ENCODE assay signal across 8 cellular contexts in the genomic region with DNA sequence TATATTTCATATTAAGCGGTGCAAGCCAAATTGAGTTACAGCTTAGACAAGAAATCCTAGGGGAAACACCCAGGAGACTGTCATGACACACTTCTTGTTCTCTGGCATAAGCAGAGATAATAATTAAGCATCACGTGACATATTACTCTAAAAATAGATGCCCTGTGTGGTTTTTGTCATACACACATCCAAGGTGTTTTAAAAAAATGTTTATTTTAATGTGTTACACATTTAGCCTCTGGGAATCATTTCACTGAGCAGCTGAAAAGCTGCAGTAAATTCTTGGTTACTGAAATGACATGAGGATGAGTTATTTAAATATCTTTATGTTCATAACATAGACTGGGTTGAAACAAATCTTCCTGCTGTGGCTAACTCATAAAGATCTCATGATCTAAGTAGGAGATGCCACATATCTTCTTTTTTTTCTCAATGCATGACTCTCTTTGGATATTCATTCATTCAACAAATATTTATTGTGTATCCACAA. TPM values are rescaled to one million over a fixed set of nuclear protein-coding genes. Genes with fewer than 3 reads are reported as not detected.
DNase-seq lines count a peak whose midpoint lies in the region; ATAC-seq, FAIRE-seq and TF ChIP-seq lines count a peak whose summit lies in the region.
"Had no signal": no experiment of that assay in that cellular context is flagged by ENCODE, and none has a peak within 500 bp of the region (broad histone marks: within the 10 kb centered on the region; RNA-seq: fewer than 3 reads in every experiment).

No MANE protein-coding gene starts in this region.

- H4K20me1 ChIP-seq in KMS-11 (ENCODE audit: insufficient read depth) (no peaks in the 10 kb centered on the region), neural progenitor cell (ENCODE audit: low read depth) (no peaks in the 10 kb centered on the region), PC-3 (ENCODE audit: low read length) (no peaks in the 10 kb centered on the region)

- H3K36me3 Mint-ChIP-seq in naive thymus-derived CD8-positive, alpha-beta T cell = peaks cover 3 to 35% (median 9%) of the 10 kb centered on the region in 3 donors
- H3K36me3 Mint-ChIP-seq in neural progenitor cell = no peaks in the 10 kb centered on the region

- H3K9me2 ChIP-seq in PC-3 (replicated peaks; ENCODE audit: low read length) = no peaks in the 10 kb centered on the region; the same call in 1 of the 2 replicates

- no peak overlapping the region for H3K9ac ChIP-seq in KMS-11
- H3K9ac ChIP-seq in neural progenitor cell = no peak overlapping the region
- H3K9ac ChIP-seq in PC-3 (ENCODE audit: low read length) = no peak overlapping the region

- H3K4me3 ChIP-seq in KMS-11 (IDR thresholded peaks at IDR 0.05; ENCODE audit: insufficient read depth, low read depth, low read length) = peak overlapping the region; percentile 31
- H3K4me3 ChIP-seq in neural progenitor cell = no peak overlapping the region
- H3K4me3 ChIP-seq in PC-3 (ENCODE audit: low read length) = no peak overlapping the region

- peak; percentile 72 for ATAC-seq in GM18870 (IDR thresholded peaks at IDR 0.05; ENCODE audit: unreplicated experiment)
- peak; percentile 26 to 32 for ATAC-seq in naive thymus-derived CD8-positive, alpha-beta T cell
- ATAC-seq in PC-3 = no peak

- no peaks in the 10 kb centered on the region for H3K27me3 ChIP-seq in KMS-11 (ENCODE audit: insufficient read depth, low read depth)
- H3K27me3 ChIP-seq in neural progenitor cell = no peaks in the 10 kb centered on the region
- no peaks in the 10 kb centered on the region; the same call in 1 of the 2 replicates for H3K27me3 ChIP-seq in PC-3 (ENCODE audit: low read length)

- intact Hi-C loops in PC-3 (cut with micrococcal nuclease) = no loop called here

- H3K36me3 ChIP-seq in KMS-11 (ENCODE audit: insufficient read depth) = peaks cover 2% of the 10 kb centered on the region; the same call in 1 of the 2 replicates
- no peaks in the 10 kb centered on the region for H3K36me3 ChIP-seq in neural progenitor cell
- H3K36me3 ChIP-seq in PC-3 (ENCODE audit: low read depth, low read length) = no peaks in the 10 kb centered on the region

- TF ChIP-seq CTCF in KMS-11 (conservative IDR thresholded peaks at IDR 0.05; ENCODE audit: low read depth, low read length) (no peak), neural progenitor cell (IDR thresholded peaks at IDR 0.05) (no peak), PC-3 (conservative IDR thresholded peaks at IDR 0.05; ENCODE audit: low read depth, low read length) (no peak)

- peak; percentile 63 for DNase-seq in HCEC 1CT
- DNase-seq in naive thymus-derived CD8-positive, alpha-beta T cell = no peak
- no peak for DNase-seq in neural progenitor cell (ENCODE audit: low spot score)
- DNase-seq in PC-3 = no peak
- no peak for DNase-seq in H54 (ENCODE audit: insufficient read length, low spot score)

- H3K9me3 ChIP-seq in neural progenitor cell (ENCODE audit: low read depth) (peaks cover 8% of the 10 kb centered on the region), PC-3 (ENCODE audit: low read length) (no peaks in the 10 kb centered on the region)

- H3K9me3 Mint-ChIP-seq in naive thymus-derived CD8-positive, alpha-beta T cell = peaks cover 0 to 22% (median 11%) of the 10 kb centered on the region in 9 donors
- peaks cover 9% of the 10 kb centered on the region for H3K9me3 Mint-ChIP-seq in neural progenitor cell

- no peaks in the 10 kb centered on the region for H3K27me3 Mint-ChIP-seq in naive thymus-derived CD8-positive, alpha-beta T cell
- peaks cover 3% of the 10 kb centered on the region for H3K27me3 Mint-ChIP-seq in neural progenitor cell (ENCODE audit: insufficient read depth, low read depth)

- H3K27ac ChIP-seq in KMS-11 (0 out of 2 replicates have a peak overlapping the region, but pooled peaks have one; percentile 1), neural progenitor cell (no peak overlapping the region), PC-3 (ENCODE audit: low read length) (no peak overlapping the region)

- H3K27ac Mint-ChIP-seq in naive thymus-derived CD8-positive, alpha-beta T cell = peak overlapping the region in 9 of 10 donors; percentile 8 to 89 (median 81)
- H3K27ac Mint-ChIP-seq in neural progenitor cell = no peak overlapping the region
- H3K27ac Mint-ChIP-seq: T-helper 1 cell treated with Interleukin-12 subunit alpha and Interleukin-12 subunit beta and Interleukin-4 antibody, amounts not matched to agents 30 μg/mL and 1 μg/mL, for 36 hours had no signal

- H3K4me1 ChIP-seq in KMS-11 (ENCODE audit: low read depth, poor library complexity, severe bottlenecking) (peaks cover 24% of the 10 kb centered on the region), neural progenitor cell (peaks cover 12% of the 10 kb centered on the region), PC-3 (ENCODE audit: insufficient read depth, low read length) (no peaks in the 10 kb centered on the region)

- FAIRE-seq in H54 (lab: Jason Lieb, UNC) = no peak

- peaks cover 25 to 52% (median 42%) of the 10 kb centered on the region in 4 donors for H3K4me1 Mint-ChIP-seq in naive thymus-derived CD8-positive, alpha-beta T cell
- H3K4me1 Mint-ChIP-seq in neural progenitor cell = peaks cover 2% of the 10 kb centered on the region

- no peaks in the 10 kb centered on the region for H3F3A ChIP-seq in neural progenitor cell (ENCODE audit: low read depth)
- no peaks in the 10 kb centered on the region for H3F3A ChIP-seq in PC-3 (ENCODE audit: low read length, unreplicated experiment)

- H3K4me2 ChIP-seq in KMS-11 (peak overlapping the region; percentile 46), neural progenitor cell (no peak overlapping the region), PC-3 (ENCODE audit: low read length) (no peak overlapping the region)

- CTCF ChIA-PET in PC-3 (lab: Charles Lee) = no interaction called here

- POLR2A ChIA-PET in naive thymus-derived CD8-positive, alpha-beta T cell (lab: Charles Lee) = interaction anchor here (0.9 to 2.0 kb wide), 3 partner anchors 11 to 264 kb away, joined by 3 to 6 read pairs (median 3); no protein-coding TSS in a partner anchor
- POLR2A ChIA-PET in PC-3 (lab: Charles Lee; ENCODE audit: unreplicated experiment) = no interaction called here

- BruUV-seq in PC-3 (replicated peaks; lab: Mats Ljungman, UMichigan) = no TSS peak

- no peak for TF ChIP-seq POLR2A in H54 (IDR thresholded peaks at IDR 0.05; ENCODE audit: low read depth, low read length)

- H3K79me2 ChIP-seq in KMS-11 (ENCODE audit: insufficient read depth, low read depth) (no peaks in the 10 kb centered on the region), neural progenitor cell (ENCODE audit: low read depth) (no peaks in the 10 kb centered on the region), PC-3 (ENCODE audit: low read length) (no peaks in the 10 kb centered on the region)

- H2AFZ ChIP-seq in KMS-11 (ENCODE audit: low read depth) (no peak overlapping the region), neural progenitor cell (replicated peaks) (no peak overlapping the region), PC-3 (ENCODE audit: low read length) (no peak overlapping the region)

- peak overlapping the region in 8 of 10 donors; percentile 11 to 66 (median 52) for H3K4me3 Mint-ChIP-seq in naive thymus-derived CD8-positive, alpha-beta T cell
- no peak overlapping the region for H3K4me3 Mint-ChIP-seq in neural progenitor cell
- H3K4me3 Mint-ChIP-seq: T-helper 1 cell treated with Interleukin-12 subunit alpha and Interleukin-12 subunit beta and Interleukin-4 antibody, amounts not matched to agents 30 μg/mL and 1 μg/mL, for 36 hours had no signal

RNA-seq across cellular contexts. Expression of gene ERMN, which starts 38.0 kb away (rescaled TPM):
- 1 to 10 TPM; 4.8 to 5.3 TPM for total RNA-seq in naive thymus-derived CD8-positive, alpha-beta T cell
- polyA plus RNA-seq in naive thymus-derived CD8-positive, alpha-beta T cell = under 1 TPM; 0.09 to 0.62 (median 0.58) TPM
- total RNA-seq in neural progenitor cell (ENCODE audit: low replicate concordance) (1.2 and 2.2 TPM in 2 replicates), PC-3 (2014; rRNA removed) (not detected in 2 replicates)
